In the genomic region with DNA sequence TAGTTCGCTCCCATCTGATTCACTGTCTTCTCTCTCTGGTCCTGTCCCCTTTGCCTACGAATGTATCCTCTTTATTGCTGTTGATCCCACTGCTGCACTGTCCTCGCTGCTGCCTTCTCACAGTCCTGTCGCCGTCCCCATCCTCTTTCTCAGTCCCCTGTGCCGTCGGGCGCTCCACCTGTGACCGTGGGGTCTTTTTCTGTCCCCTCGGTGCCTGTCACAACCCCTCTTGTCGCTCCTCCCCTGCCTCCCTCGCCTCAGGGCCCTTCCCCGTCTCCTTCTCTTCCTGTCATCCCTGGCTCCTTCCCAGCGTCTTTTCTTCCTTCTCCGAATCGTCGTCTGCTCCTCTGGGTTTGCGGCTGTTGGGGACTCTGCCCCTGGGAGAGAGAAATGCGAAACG, we compare ENCODE assay signal across 24 cellular contexts. TPM values are rescaled to one million over a fixed set of nuclear protein-coding genes. Genes with fewer than 3 reads are reported as not detected.
A peak's percentile ranks its signal among the peaks of the same experiment; 100 is the strongest.
DNase-seq lines count a peak whose midpoint lies in the region; ATAC-seq, FAIRE-seq and TF ChIP-seq lines count a peak whose summit lies in the region.
"Had no signal": no experiment of that assay in that cellular context is flagged by ENCODE, and none has a peak within 500 bp of the region (broad histone marks: within the 10 kb centered on the region; RNA-seq: fewer than 3 reads in every experiment).

No MANE protein-coding gene starts in this region.

- peak overlapping the region; percentile 70 for H3K4me3 Mint-ChIP-seq in neural progenitor cell
- H3K4me3 Mint-ChIP-seq in naive thymus-derived CD4-positive, alpha-beta T cell = peak overlapping the region in 4 of 10 donors; percentile 30 to 71 (median 52)
- H3K4me3 Mint-ChIP-seq: HFFc6 had no signal

- H3K23ac ChIP-seq in H1 (ENCODE audit: insufficient read length) = no peak overlapping the region

- TF ChIP-seq CTCF in DOHH2 (IDR thresholded peaks at IDR 0.05; ENCODE audit: low read depth, low read length, poor library complexity, severe bottlenecking) (no peak), H1 (IDR thresholded peaks at IDR 0.05; ENCODE audit: control extremely low read depth in 1 of 3, insufficient read depth in 1 of 3, low read depth in 1 of 3, low read length in 3 of 3) (no peak), neural progenitor cell (IDR thresholded peaks at IDR 0.05) (no peak), sigmoid colon (IDR thresholded peaks at IDR 0.05) (no peak), upper lobe of right lung (IDR thresholded peaks at IDR 0.05) (no peak)

- H2BK12ac ChIP-seq in H1 (ENCODE audit: low read depth, low read length) = no peak overlapping the region

- no peak overlapping the region for H2BK15ac ChIP-seq in H1 (ENCODE audit: low read length)

- TF ChIP-seq EP300 in H1 (IDR thresholded peaks at IDR 0.05; ENCODE audit: borderline replicate concordance in 1 of 2, low read depth in 2 of 2, low read length in 2 of 2) = no peak
- no peak for TF ChIP-seq EP300 in sigmoid colon (IDR thresholded peaks at IDR 0.05)

- H3K4me3 ChIP-seq in DOHH2 (ENCODE audit: low read length) (no peak overlapping the region), HUES6 (ENCODE audit: low read depth, low read length) (peak overlapping the region; percentile 44), H1 (ENCODE audit: extremely low read depth in 1 of 4, insufficient read depth in 2 of 4, low read depth in 3 of 4, low read length in 4 of 4) (peak overlapping the region in 2 of 4 experiments; percentile 8 to 47; a peak in 3 of 8 replicates), neural progenitor cell (no peak overlapping the region), sigmoid colon (no peak overlapping the region), upper lobe of right lung (no peak overlapping the region)
- H3K4me3 ChIP-seq in naive thymus-derived CD4-positive, alpha-beta T cell (ENCODE audit: low read length) = no peak overlapping the region
- H3K4me3 ChIP-seq: colonic mucosa, pancreas, right lobe of liver had no signal

- TF ChIP-seq POLR2A in H1 (IDR thresholded peaks at IDR 0.05; ENCODE audit: control extremely low read depth in 1 of 2, low read depth in 2 of 2, low read length in 2 of 2) = no peak
- TF ChIP-seq POLR2A in sigmoid colon (IDR thresholded peaks at IDR 0.05) = no peak

- H3K79me2 ChIP-seq in DOHH2 (ENCODE audit: control insufficient read depth, low read length) (no peaks in the 10 kb centered on the region), H1 (ENCODE audit: control insufficient read depth in 1 of 2, insufficient read depth in 2 of 2, low read length in 2 of 2) (no peaks in the 10 kb centered on the region), neural progenitor cell (ENCODE audit: low read depth) (no peaks in the 10 kb centered on the region)

- no peaks in the 10 kb centered on the region for H3K9me3 ChIP-seq in DOHH2 (ENCODE audit: control insufficient read depth, insufficient read depth, low read length)
- H3K9me3 ChIP-seq in HUES6 (ENCODE audit: control insufficient read depth, insufficient read depth, low read depth, low read length) = peaks cover 10% of the 10 kb centered on the region
- H3K9me3 ChIP-seq in H1 (ENCODE audit: insufficient read depth in 2 of 2, low read depth in 1 of 2, low read length in 1 of 2) = peaks cover 0 to 9% of the 10 kb centered on the region in 2 experiments; a peak in 2 of 4 replicates
- no peaks in the 10 kb centered on the region for H3K9me3 ChIP-seq in neural progenitor cell (ENCODE audit: low read depth)
- H3K9me3 ChIP-seq in naive thymus-derived CD4-positive, alpha-beta T cell (ENCODE audit: control insufficient read depth in 2 of 3, low read length in 3 of 3) = peaks cover 0 to 4% (median 0%) of the 10 kb centered on the region in 3 experiments
- H3K9me3 ChIP-seq in sigmoid colon = no peaks in the 10 kb centered on the region
- no peaks in the 10 kb centered on the region for H3K9me3 ChIP-seq in upper lobe of right lung
- H3K9me3 ChIP-seq: colonic mucosa, esophagus muscularis mucosa, pancreas, right lobe of liver, testis had no signal

- H3K36me3 ChIP-seq in DOHH2 (ENCODE audit: control insufficient read depth, low read length) (no peaks in the 10 kb centered on the region), HUES6 (ENCODE audit: control insufficient read depth, insufficient read depth, low read length) (no peaks in the 10 kb centered on the region), H1 (ENCODE audit: control insufficient read depth in 2 of 4, insufficient read depth in 4 of 4, low read length in 3 of 4) (no peaks in the 10 kb centered on the region), neural progenitor cell (no peaks in the 10 kb centered on the region), sigmoid colon (no peaks in the 10 kb centered on the region), upper lobe of right lung (no peaks in the 10 kb centered on the region)
- no peaks in the 10 kb centered on the region for H3K36me3 ChIP-seq in naive thymus-derived CD4-positive, alpha-beta T cell (ENCODE audit: control insufficient read depth in 2 of 3, insufficient read depth in 3 of 3, low read length in 3 of 3)
- H3K36me3 ChIP-seq: brain microvascular endothelial cell, colonic mucosa, esophagus muscularis mucosa, pancreas, right lobe of liver had no signal

- H2BK120ac ChIP-seq in H1 (replicated peaks; ENCODE audit: low read depth, low read length) = no peak overlapping the region

- H3K27ac Mint-ChIP-seq in neural progenitor cell = no peak overlapping the region
- peak overlapping the region in 1 of 9 donors; percentile 55 for H3K27ac Mint-ChIP-seq in naive thymus-derived CD4-positive, alpha-beta T cell
- H3K27ac Mint-ChIP-seq: HFFc6 had no signal

- FAIRE-seq in H1 (lab: Jason Lieb, UNC) (no peak), GM19239 (lab: Jason Lieb, UNC) (no peak)
- FAIRE-seq: frontal cortex, HepG2, pancreas had no signal

- H3K4me1 ChIP-seq in DOHH2 (ENCODE audit: control insufficient read depth, low read length) (no peaks in the 10 kb centered on the region), HUES6 (ENCODE audit: control insufficient read depth, insufficient read depth, low read length) (no peaks in the 10 kb centered on the region), H1 (replicated peaks in 1 of 4; ENCODE audit: control insufficient read depth in 3 of 4, insufficient read depth in 4 of 4, low read length in 3 of 4) (peaks cover 0 to 4% (median 3%) of the 10 kb centered on the region in 4 experiments; a peak in 5 of 7 replicates), neural progenitor cell (no peaks in the 10 kb centered on the region), sigmoid colon (peaks cover 0 to 10% (median 3%) of the 10 kb centered on the region in 4 donors), upper lobe of right lung (no peaks in the 10 kb centered on the region)
- no peaks in the 10 kb centered on the region for H3K4me1 ChIP-seq in naive thymus-derived CD4-positive, alpha-beta T cell (ENCODE audit: control insufficient read depth in 2 of 2, insufficient read depth in 2 of 2, low read length in 2 of 2)
- H3K4me1 ChIP-seq: colonic mucosa, pancreas, right lobe of liver, testis had no signal

- no peak for ATAC-seq in naive thymus-derived CD4-positive, alpha-beta T cell
- ATAC-seq in upper lobe of right lung = no peak
- ATAC-seq: PC-3 had no signal

- no peak for TF ChIP-seq RAD21 in H1 (IDR thresholded peaks at IDR 0.05 in 1 of 2, conservative IDR thresholded peaks at IDR 0.05 in 1 of 2; ENCODE audit: low read depth in 2 of 2, low read length in 2 of 2)

- H3K36me3 Mint-ChIP-seq in neural progenitor cell = no peaks in the 10 kb centered on the region
- peaks cover 0 to 12% (median 4%) of the 10 kb centered on the region in 5 donors for H3K36me3 Mint-ChIP-seq in naive thymus-derived CD4-positive, alpha-beta T cell
- H3K36me3 Mint-ChIP-seq: CD4-positive, alpha-beta memory T cell had no signal

- H3F3A ChIP-seq in DOHH2 (ENCODE audit: control insufficient read depth, insufficient read depth) (no peaks in the 10 kb centered on the region), neural progenitor cell (ENCODE audit: low read depth) (peaks cover 2% of the 10 kb centered on the region)

- intact Hi-C loops in naive thymus-derived CD4-positive, alpha-beta T cell (cut with micrococcal nuclease) = loop anchor here in 1 of 2 donors (5.0 kb wide), 1 partner anchor 175 kb away; no protein-coding TSS in a partner anchor
- intact Hi-C loops in sigmoid colon (cut with DNase I) (no loop called here), upper lobe of right lung (cut with DNase I) (no loop called here)

- H3K14ac ChIP-seq in H1 (ENCODE audit: insufficient read length) = no peak overlapping the region

- H3K9ac ChIP-seq in HUES6 (ENCODE audit: low read length) (no peak overlapping the region), H1 (replicated peaks in 1 of 4; ENCODE audit: extremely low read depth in 1 of 4, low read depth in 3 of 4, low read length in 3 of 4) (no peak overlapping the region; a peak in 1 of 7 replicates), neural progenitor cell (no peak overlapping the region)

- no peak overlapping the region for H2BK20ac ChIP-seq in H1 (ENCODE audit: low read length)

- H3K27ac ChIP-seq in DOHH2 (ENCODE audit: low read depth, low read length) = no peak overlapping the region
- no peak overlapping the region for H3K27ac ChIP-seq in HUES6 (ENCODE audit: low read depth, low read length)
- no peak overlapping the region for H3K27ac ChIP-seq in H1 (ENCODE audit: low read depth, low read length)
- H3K27ac ChIP-seq in neural progenitor cell = no peak overlapping the region
- no peak overlapping the region for H3K27ac ChIP-seq in naive thymus-derived CD4-positive, alpha-beta T cell (ENCODE audit: low read depth, low read length)
- H3K27ac ChIP-seq in sigmoid colon = no peak overlapping the region
- no peak overlapping the region for H3K27ac ChIP-seq in upper lobe of right lung
- H3K27ac ChIP-seq: brain microvascular endothelial cell, colonic mucosa, esophagus muscularis mucosa, pancreas, right lobe of liver, testis had no signal

- H2AFZ ChIP-seq in H1 (ENCODE audit: low read length) (0 out of 2 replicates have a peak overlapping the region, but pooled peaks have one; percentile 13), neural progenitor cell (replicated peaks) (no peak overlapping the region)

- no peak overlapping the region for H3K56ac ChIP-seq in H1 (replicated peaks; ENCODE audit: insufficient read length, low read depth, low read length)

- H2AK5ac ChIP-seq in H1 (ENCODE audit: low read depth, low read length) = peak overlapping the region; percentile 33; the same call in 1 of the 2 replicates

- peaks cover 28% of the 10 kb centered on the region for H3K27me3 Mint-ChIP-seq in neural progenitor cell (ENCODE audit: insufficient read depth, low read depth)
- peaks cover 10 to 55% (median 39%) of the 10 kb centered on the region in 5 donors for H3K27me3 Mint-ChIP-seq in naive thymus-derived CD4-positive, alpha-beta T cell

- H4K5ac ChIP-seq in H1 (ENCODE audit: insufficient read length, low read depth, low read length) = no peak overlapping the region

- no peak overlapping the region for H3K4ac ChIP-seq in H1 (replicated peaks; ENCODE audit: insufficient read length, low read depth, low read length)

- CTCF ChIA-PET in H1 (lab: Charles Lee; ENCODE audit: partially characterized antibody) = interaction anchor here (0.7 to 1.5 kb wide), 11 partner anchors 11 to 117 kb away, joined by 3 to 14 read pairs (median 4); no protein-coding TSS in a partner anchor
- CTCF ChIA-PET in naive thymus-derived CD4-positive, alpha-beta T cell (lab: Charles Lee) = no interaction called here

- no peak overlapping the region for H3K18ac ChIP-seq in H1 (ENCODE audit: extremely low read depth, low read length)

- H4K91ac ChIP-seq in H1 (replicated peaks; ENCODE audit: insufficient read length, low read length) = no peak overlapping the region

- H3K4me1 Mint-ChIP-seq in neural progenitor cell = peaks cover 9% of the 10 kb centered on the region
- H3K4me1 Mint-ChIP-seq in naive thymus-derived CD4-positive, alpha-beta T cell = peaks cover 4 to 25% (median 10%) of the 10 kb centered on the region in 7 donors

- WGBS in H1 (ENCODE audit: extremely low coverage in 1 of 2, insufficient coverage in 1 of 2, insufficient read length in 1 of 2, insufficient replicate concordance in 2 of 2, low coverage in 1 of 2, low lambda C conversion rate in 2 of 2, missing lambda C conversion rate in 1 of 2), 2 experiments = 83% methylated on average over 20 of the region's 20 CpGs; no CpG with 5 or more reads in 1 of the 2 experiments
- 68 to 86% methylated on average over 20 of the region's 20 CpGs for WGBS in sigmoid colon, 2 donors

- H3K4me2 ChIP-seq in DOHH2 (ENCODE audit: low read length) = peak overlapping the region; percentile 27; the same call in 1 of the 2 replicates
- H3K4me2 ChIP-seq in H1 (ENCODE audit: insufficient read depth in 1 of 2, low read depth in 2 of 2, low read length in 2 of 2) = peak overlapping the region; percentile 32 to 58
- no peak overlapping the region for H3K4me2 ChIP-seq in neural progenitor cell

- peak overlapping the region; percentile 28; the same call in 1 of the 2 replicates for H4K8ac ChIP-seq in H1 (ENCODE audit: extremely low read depth, insufficient read depth, low read length)

- DNase-seq in H1 (ENCODE audit: low read depth in 1 of 2, low spot score in 2 of 2) (no peak), neural progenitor cell (ENCODE audit: low spot score) (no peak), sigmoid colon (no peak), upper lobe of right lung (no peak), GM19239 (ENCODE audit: insufficient read length, low spot score) (no peak)
- no peak for DNase-seq in naive thymus-derived CD4-positive, alpha-beta T cell
- DNase-seq: DMS 273 treated with DMSO at 0.1 percent for 48 hours, NCI-H1092, SHP77 had no signal

- no peaks in the 10 kb centered on the region for H3K9me2 ChIP-seq in DOHH2 (replicated peaks; ENCODE audit: control insufficient read depth, low read length)

- peaks cover 8% of the 10 kb centered on the region for H3K9me3 Mint-ChIP-seq in neural progenitor cell
- peaks cover 0 to 27% (median 8%) of the 10 kb centered on the region in 11 donors for H3K9me3 Mint-ChIP-seq in naive thymus-derived CD4-positive, alpha-beta T cell

- no peak overlapping the region for H2BK5ac ChIP-seq in H1 (ENCODE audit: low read depth, low read length)

- POLR2A ChIA-PET in H1 (lab: Charles Lee; ENCODE audit: partially characterized antibody) = interaction anchor here (0.8 to 1.1 kb wide), 4 partner anchors 20 to 91 kb away, joined by 3 to 7 read pairs (median 3); no protein-coding TSS in a partner anchor
- POLR2A ChIA-PET in naive thymus-derived CD4-positive, alpha-beta T cell (lab: Charles Lee) = no interaction called here

- no peaks in the 10 kb centered on the region for H4K20me1 ChIP-seq in DOHH2 (ENCODE audit: control insufficient read depth, insufficient read depth, low read depth, low read length)
- H4K20me1 ChIP-seq in H1 (replicated peaks in 1 of 2; ENCODE audit: control insufficient read depth in 1 of 2, insufficient read depth in 2 of 2, low read length in 2 of 2) = no peaks in the 10 kb centered on the region
- H4K20me1 ChIP-seq in neural progenitor cell (ENCODE audit: low read depth) = no peaks in the 10 kb centered on the region

- no peaks in the 10 kb centered on the region for H3K79me1 ChIP-seq in H1 (ENCODE audit: low read depth, low read length)

- H3K23me2 ChIP-seq in H1 (ENCODE audit: low read depth, low read length) = no peaks in the 10 kb centered on the region; the same call in 1 of the 2 replicates

- H3K27me3 ChIP-seq in DOHH2 (ENCODE audit: control insufficient read depth, low read length) (peaks cover 2% of the 10 kb centered on the region; the same call in 1 of the 2 replicates), HUES6 (ENCODE audit: control insufficient read depth, insufficient read depth, low read length) (peaks cover 29% of the 10 kb centered on the region), H1 (replicated peaks in 1 of 4; ENCODE audit: control insufficient read depth in 3 of 4, extremely low read depth in 1 of 4, insufficient read depth in 3 of 4, low read length in 3 of 4) (peaks cover 3 to 24% (median 18%) of the 10 kb centered on the region in 4 experiments), neural progenitor cell (peaks cover 29% of the 10 kb centered on the region), sigmoid colon (peaks cover 0 to 40% (median 7%) of the 10 kb centered on the region in 3 donors), upper lobe of right lung (peaks cover 4% of the 10 kb centered on the region)
- peaks cover 0 to 3% of the 10 kb centered on the region in 2 donors for H3K27me3 ChIP-seq in naive thymus-derived CD4-positive, alpha-beta T cell (ENCODE audit: control insufficient read depth in 2 of 2, insufficient read depth in 2 of 2, low read length in 2 of 2)
- H3K27me3 ChIP-seq: brain microvascular endothelial cell, colonic mucosa, right lobe of liver, testis had no signal

RNA-seq across cellular contexts. Expression of gene SYT3, which starts 32.3 kb away (rescaled TPM):
- total RNA-seq in H1 (2021; fragmentation: NEBNext Ultra II Directional; extraction: Animal tissue kit (Norgen Biotek cat#: 25700)) = 13.9 and 17.3 TPM in 2 replicates
- polyA plus RNA-seq in H1 (2011; rRNA removed) = 6.7 and 12.7 TPM in 2 replicates
- 6.2 TPM for polyA plus RNA-seq in H1 (2011; cell fraction: cytosol; rRNA removed)
- polyA plus RNA-seq in H1 (2011; cell fraction: nucleus; rRNA removed) = 13.0 TPM
- polyA plus RNA-seq in H1 (2012, experiment 1 of 2) = 11.9 to 13.7 TPM (median 12.9 TPM) in 4 replicates
- 12.1 TPM for polyA plus RNA-seq in H1 (2012, experiment 2 of 2)
- 11.8 TPM for polyA plus RNA-seq in H1 (2013, experiment 1 of 2)
- polyA plus RNA-seq in H1 (2013, experiment 2 of 2) = 12.4 TPM
- 3.1 and 5.1 TPM in 2 replicates for polyA minus RNA-seq in H1 (2011; rRNA and poly(A)+ RNA removed)
- polyA minus RNA-seq in H1 (2011; cell fraction: cytosol; rRNA and poly(A)+ RNA removed) = 4.0 TPM
- polyA minus RNA-seq in H1 (2011; cell fraction: nucleus; rRNA and poly(A)+ RNA removed) = 4.0 TPM
- 0.41 and 1.1 TPM in 2 replicates for total RNA-seq in neural progenitor cell (ENCODE audit: low replicate concordance)
- under 1 TPM in 2 of 5 experiments, not detected in 3; 0.13 TPM for total RNA-seq in naive thymus-derived CD4-positive, alpha-beta T cell
- under 1 TPM; 0.16 to 0.47 TPM for polyA plus RNA-seq in naive thymus-derived CD4-positive, alpha-beta T cell
- total RNA-seq in sigmoid colon = under 1 TPM; 0.28 to 0.66 (median 0.38) TPM
- polyA plus RNA-seq in sigmoid colon = under 1 TPM in 2 of 3 donors, not detected in 1; under 0.01 to 0.38 TPM
- total RNA-seq in upper lobe of right lung = 2.5 TPM
- total RNA-seq: CD4-positive, alpha-beta memory T cell; HepG2; HFFc6; mammary epithelial cell; right lobe of liver had no signal
- polyA plus RNA-seq: HepG2, mammary epithelial cell had no signal

RNA-seq across cellular contexts. Expression of gene LRRC4B, which starts 39.2 kb away (rescaled TPM):
- total RNA-seq in H1 (2021; fragmentation: NEBNext Ultra II Directional; extraction: Animal tissue kit (Norgen Biotek cat#: 25700)) = 11.5 and 13.4 TPM in 2 replicates
- polyA plus RNA-seq in H1 (2011; rRNA removed) (20.8 and 21.2 TPM in 2 replicates), sigmoid colon (1 to 10 TPM in 1 of 3 donors, under 1 TPM in 1, not detected in 1; 0.23 to 2.8 TPM)
- 12.4 TPM for polyA plus RNA-seq in H1 (2011; cell fraction: cytosol; rRNA removed)
- 13.5 TPM for polyA plus RNA-seq in H1 (2011; cell fraction: nucleus; rRNA removed)
- 9.8 to 18.5 TPM (median 14.7 TPM) in 4 replicates for polyA plus RNA-seq in H1 (2012, experiment 1 of 2)
- polyA plus RNA-seq in H1 (2012, experiment 2 of 2) = 10.8 TPM
- 8.9 TPM for polyA plus RNA-seq in H1 (2013, experiment 1 of 2)
- polyA plus RNA-seq in H1 (2013, experiment 2 of 2) = 8.8 TPM
- 7.2 and 9.8 TPM in 2 replicates for polyA minus RNA-seq in H1 (2011; rRNA and poly(A)+ RNA removed)
- polyA minus RNA-seq in H1 (2011; cell fraction: cytosol; rRNA and poly(A)+ RNA removed) = 17.0 TPM
- polyA minus RNA-seq in H1 (2011; cell fraction: nucleus; rRNA and poly(A)+ RNA removed) = 8.6 TPM
- total RNA-seq in neural progenitor cell (ENCODE audit: low replicate concordance) (12.0 and 54.6 TPM in 2 replicates), sigmoid colon (1 to 10 TPM; 2.2 to 2.7 (median 2.4) TPM), upper lobe of right lung (4.6 TPM)
- total RNA-seq in naive thymus-derived CD4-positive, alpha-beta T cell = not detected
- polyA plus RNA-seq in naive thymus-derived CD4-positive, alpha-beta T cell = not detected
- total RNA-seq: activated CD8-positive, alpha-beta memory T cell treated with anti-CD3 and anti-CD28 coated beads for 36 hours; CD4-positive, alpha-beta memory T cell; HepG2; mammary epithelial cell had no signal
- polyA plus RNA-seq: HepG2, mammary epithelial cell had no signal

RNA-seq across cellular contexts. Expression of gene C19orf81, which starts 41.9 kb away (rescaled TPM):
- total RNA-seq in H1 (2021; fragmentation: NEBNext Ultra II Directional; extraction: Animal tissue kit (Norgen Biotek cat#: 25700)) = 11.7 and 14.2 TPM in 2 replicates
- polyA plus RNA-seq in H1 (2011; rRNA removed) = 13.0 and 22.0 TPM in 2 replicates
- polyA plus RNA-seq in H1 (2011; cell fraction: cytosol; rRNA removed) = 12.6 TPM
- polyA plus RNA-seq in H1 (2011; cell fraction: nucleus; rRNA removed) = 15.7 TPM
- polyA plus RNA-seq in H1 (2012, experiment 1 of 2) = 2.5 to 17.3 TPM (median 15.4 TPM) in 4 replicates
- polyA plus RNA-seq in H1 (2012, experiment 2 of 2) = 7.0 TPM
- polyA plus RNA-seq in H1 (2013, experiment 1 of 2) = 20.4 TPM
- 20.0 TPM for polyA plus RNA-seq in H1 (2013, experiment 2 of 2)
- polyA minus RNA-seq in H1 (2011; rRNA and poly(A)+ RNA removed) = not detected in 2 replicates
- polyA minus RNA-seq in H1 (2011; cell fraction: cytosol; rRNA and poly(A)+ RNA removed) = not detected
- 7.5 TPM for polyA minus RNA-seq in H1 (2011; cell fraction: nucleus; rRNA and poly(A)+ RNA removed)
- 1.3 and 6.0 TPM in 2 replicates for total RNA-seq in neural progenitor cell (ENCODE audit: low replicate concordance)
- total RNA-seq in naive thymus-derived CD4-positive, alpha-beta T cell = under 1 TPM in 1 of 5 experiments, not detected in 4; 0.98 TPM
- polyA plus RNA-seq in naive thymus-derived CD4-positive, alpha-beta T cell = 1 to 10 TPM in 1 of 2 donors, not detected in 1; 1.0 TPM
- not detected for total RNA-seq in sigmoid colon
- polyA plus RNA-seq in sigmoid colon = not detected
- 3.9 TPM for total RNA-seq in upper lobe of right lung
- total RNA-seq: CD4-positive, alpha-beta memory T cell; colonic mucosa; frontal cortex; HepG2; mammary epithelial cell; right lobe of liver had no signal
- polyA plus RNA-seq: CD4-positive, alpha-beta memory T cell; HepG2; mammary epithelial cell had no signal
